ENCODE assay signal across 18 cellular contexts in genomic region chr15:35458176-35458856, GRCh38.
DNase-seq lines count a peak whose midpoint lies in the region; ATAC-seq, FAIRE-seq and TF ChIP-seq lines count a peak whose summit lies in the region.
"Had no signal": no experiment of that assay in that cellular context is flagged by ENCODE, and none has a peak within 500 bp of the region (broad histone marks: within the 10 kb centered on the region; RNA-seq: fewer than 3 reads in every experiment).

No MANE protein-coding gene starts in this region.

- H3K18ac ChIP-seq in IMR-90 (ENCODE audit: low read depth, low read length) = peak overlapping the region; percentile 68; the same call in 1 of the 2 replicates

- H3K4me2 ChIP-seq in IMR-90 (ENCODE audit: low read depth, low read length) = no peak overlapping the region
- H3K4me2 ChIP-seq in astrocyte (ENCODE audit: low read length) = peak overlapping the region; percentile 19
- no peak overlapping the region for H3K4me2 ChIP-seq in PC-9
- H3K4me2 ChIP-seq: BLaER1 treated with 17β-estradiol and CSF1 and Interleukin-3, amounts not matched to agents 10 nM and 100 nM had no signal

- no peak overlapping the region for H2AK5ac ChIP-seq in IMR-90 (ENCODE audit: low read depth, low read length)

- TF ChIP-seq CTCF in IMR-90 (conservative IDR thresholded peaks at IDR 0.05; ENCODE audit: low read depth, low read length) = no peak
- no peak for TF ChIP-seq CTCF in astrocyte (IDR thresholded peaks at IDR 0.05; ENCODE audit: insufficient read depth, low read depth, low read length)
- no peak for TF ChIP-seq CTCF in foreskin keratinocyte (conservative IDR thresholded peaks at IDR 0.05)
- TF ChIP-seq CTCF in PC-9 (conservative IDR thresholded peaks at IDR 0.05) = no peak

- H3K4me1 ChIP-seq in IMR-90 (ENCODE audit: control insufficient read depth, insufficient read depth, low read length) (peaks cover 3% of the 10 kb centered on the region; the same call in 1 of the 2 replicates), astrocyte (ENCODE audit: insufficient read depth, low read length) (no peaks in the 10 kb centered on the region), foreskin keratinocyte (peaks cover 12% of the 10 kb centered on the region), PC-9 (replicated peaks; ENCODE audit: insufficient read depth) (no peaks in the 10 kb centered on the region)
- H3K4me1 ChIP-seq: BLaER1 treated with 17β-estradiol and CSF1 and Interleukin-3, amounts not matched to agents 10 nM and 100 nM had no signal

- no peak for TF ChIP-seq POLR2A in IMR-90 (IDR thresholded peaks at IDR 0.05; ENCODE audit: low read depth, low read length)

- H3K56ac ChIP-seq in IMR-90 (ENCODE audit: extremely low read depth, insufficient read depth, low read length) = no peak overlapping the region

- H3K79me1 ChIP-seq in IMR-90 (ENCODE audit: low read depth in 1 of 2, low read length in 2 of 2) = no peaks in the 10 kb centered on the region

- H2AK9ac ChIP-seq in IMR-90 (replicated peaks; ENCODE audit: low read depth, low read length, poor library complexity) = no peak overlapping the region

- H3K36me3 Mint-ChIP-seq in astrocyte (ENCODE audit: low read depth, unreplicated experiment) = no peaks in the 10 kb centered on the region
- no peaks in the 10 kb centered on the region for H3K36me3 Mint-ChIP-seq in activated CD4-positive, alpha-beta T cell treated with anti-CD3 and anti-CD28 coated beads, Interleukin-2, amount 10 ng/mL, durations not matched to agents 24 days and 14 days (ENCODE audit: low read depth)

- no peak overlapping the region; the same call in 1 of the 2 replicates for H2BK20ac ChIP-seq in IMR-90 (ENCODE audit: low read depth, low read length)

- H3K4me3 Mint-ChIP-seq in astrocyte (ENCODE audit: unreplicated experiment) = no peak overlapping the region
- H3K4me3 Mint-ChIP-seq in activated CD4-positive, alpha-beta T cell treated with anti-CD3 and anti-CD28 coated beads, Interleukin-2, amount 10 ng/mL, durations not matched to agents 24 days and 14 days = no peak overlapping the region

- POLR2A ChIA-PET in IMR-90 (lab: Charles Lee; ENCODE audit: unreplicated experiment) = no interaction called here
- POLR2A ChIA-PET in PC-9 (lab: Charles Lee; ENCODE audit: unreplicated experiment) = interaction anchor here (0.7 kb wide), 1 partner anchor 1653 kb away, joined by 5 read pairs; no protein-coding TSS in a partner anchor

- H3K27me3 ChIP-seq in IMR-90 (ENCODE audit: control insufficient read depth, insufficient read depth, low read length) (no peaks in the 10 kb centered on the region), astrocyte (ENCODE audit: insufficient read depth, low read length) (no peaks in the 10 kb centered on the region), foreskin keratinocyte (no peaks in the 10 kb centered on the region), PC-9 (ENCODE audit: insufficient read depth, low read depth) (no peaks in the 10 kb centered on the region)
- H3K27me3 ChIP-seq: BLaER1 treated with 17β-estradiol and CSF1 and Interleukin-3, amounts not matched to agents 10 nM and 100 nM had no signal

- no peaks in the 10 kb centered on the region for H3K9me2 ChIP-seq in PC-9 (ENCODE audit: insufficient read depth)

- CTCF ChIA-PET in IMR-90 (lab: Yijun Ruan, JAX) (no interaction called here), PC-9 (lab: Charles Lee) (no interaction called here)

- H4K91ac ChIP-seq in IMR-90 (ENCODE audit: insufficient read depth, low read depth, low read length) = no peak overlapping the region

- H3K4ac ChIP-seq in IMR-90 (ENCODE audit: low read depth, low read length) = no peak overlapping the region; the same call in 1 of the 2 replicates

- H3K27me3 Mint-ChIP-seq in astrocyte (ENCODE audit: low read depth, unreplicated experiment) = no peaks in the 10 kb centered on the region
- H3K27me3 Mint-ChIP-seq in activated CD4-positive, alpha-beta T cell treated with anti-CD3 and anti-CD28 coated beads, Interleukin-2, amount 10 ng/mL, durations not matched to agents 24 days and 14 days = no peaks in the 10 kb centered on the region

- H3K23ac ChIP-seq in IMR-90 (ENCODE audit: low read depth, low read length) = no peak overlapping the region

- H3K79me2 ChIP-seq in astrocyte (ENCODE audit: insufficient read depth, low read length) (no peaks in the 10 kb centered on the region), PC-9 (ENCODE audit: low read depth) (no peaks in the 10 kb centered on the region)

- BruUV-seq in IMR-90 (replicated peaks; lab: Mats Ljungman, UMichigan) (no TSS peak), PC-9 (replicated peaks; lab: Mats Ljungman, UMichigan) (no TSS peak)

- in situ Hi-C loops in IMR-90 (cut with MboI; ENCODE audit: low sequenced_read_pairs) = no loop called here

- peak; percentile 49 for FAIRE-seq in astrocyte (lab: Jason Lieb, UNC)
- FAIRE-seq: D721Med, RCC 7860 had no signal

- dilution Hi-C loops in IMR-90 (cut with HindIII; ENCODE audit: low sequenced_read_pairs, unreplicated experiment) = no loop called here

- no peak overlapping the region for H2BK15ac ChIP-seq in IMR-90 (ENCODE audit: low read depth, low read length)

- H4K8ac ChIP-seq in IMR-90 (ENCODE audit: low read depth in 2 of 2, low read length in 2 of 2) = 0 out of 4 replicates have a peak overlapping the region, but pooled peaks of 1 of the 2 experiments have one; percentile 56

- H3K9ac ChIP-seq in IMR-90 (ENCODE audit: low read depth, low read length) = no peak overlapping the region
- H3K9ac ChIP-seq in astrocyte (ENCODE audit: low read length) = no peak overlapping the region
- H3K9ac ChIP-seq: BLaER1 treated with 17β-estradiol and CSF1 and Interleukin-3, amounts not matched to agents 10 nM and 100 nM had no signal

- no peak overlapping the region for H3K27ac Mint-ChIP-seq in astrocyte (ENCODE audit: unreplicated experiment)
- no peak overlapping the region for H3K27ac Mint-ChIP-seq in activated CD4-positive, alpha-beta T cell treated with anti-CD3 and anti-CD28 coated beads, Interleukin-2, amount 10 ng/mL, durations not matched to agents 24 days and 14 days

- H3K4me3 ChIP-seq in IMR-90 (ENCODE audit: insufficient read depth, low read depth, low read length) (no peak overlapping the region), astrocyte (ENCODE audit: insufficient read depth, low read depth, low read length) (no peak overlapping the region), PC-9 (no peak overlapping the region)
- H3K4me3 ChIP-seq: BLaER1 treated with 17β-estradiol and CSF1 and Interleukin-3, amounts not matched to agents 10 nM and 100 nM had no signal

- peak overlapping the region; percentile 39; the same call in 1 of the 2 replicates for H2BK120ac ChIP-seq in IMR-90 (ENCODE audit: low read depth, low read length)

- WGBS in IMR-90 (ENCODE audit: extremely low coverage in 2 of 2, insufficient read length in 1 of 2), 2 experiments = no CpG with 5 or more reads among the region's 7 CpGs

- no peaks in the 10 kb centered on the region for H3F3A ChIP-seq in PC-9 (ENCODE audit: insufficient read depth, low read depth)

- no peak for ATAC-seq in IMR-90 (ENCODE audit: low read depth)
- peak; percentile 73 for ATAC-seq in foreskin keratinocyte

- H3K14ac ChIP-seq in IMR-90 (replicated peaks; ENCODE audit: low read depth, low read length) = peak overlapping the region; percentile 66

- H3K36me3 ChIP-seq in IMR-90 (ENCODE audit: control insufficient read depth, insufficient read depth, low read length) (no peaks in the 10 kb centered on the region), astrocyte (ENCODE audit: insufficient read depth, low read length) (no peaks in the 10 kb centered on the region), PC-9 (ENCODE audit: low read depth) (no peaks in the 10 kb centered on the region)
- H3K36me3 ChIP-seq: BLaER1 treated with 17β-estradiol and CSF1 and Interleukin-3, amounts not matched to agents 10 nM and 100 nM had no signal

- H4K5ac ChIP-seq in IMR-90 (ENCODE audit: low read depth, low read length) = no peak overlapping the region

- no peaks in the 10 kb centered on the region for H3K4me1 Mint-ChIP-seq in astrocyte (ENCODE audit: low read depth, unreplicated experiment)
- no peaks in the 10 kb centered on the region for H3K4me1 Mint-ChIP-seq in activated CD4-positive, alpha-beta T cell treated with anti-CD3 and anti-CD28 coated beads, Interleukin-2, amount 10 ng/mL, durations not matched to agents 24 days and 14 days

- TF ChIP-seq RAD21 in IMR-90 (IDR thresholded peaks at IDR 0.05; ENCODE audit: low read length) = no peak

- no peaks in the 10 kb centered on the region for H3K9me1 ChIP-seq in IMR-90 (ENCODE audit: insufficient read depth, low read length)

- DNase-seq in ELR (ENCODE audit: low read depth) = peak; percentile 71
- peak; percentile 47 for DNase-seq in IMR-90
- no peak for DNase-seq in astrocyte (ENCODE audit: low read depth)
- peak in 1 of 2 donors; percentile 44 for DNase-seq in foreskin keratinocyte
- DNase-seq in NCI-H1105 (lab: John Stamatoyannopoulos, UW) = no peak
- DNase-seq in PC-9 = no peak
- no peak for DNase-seq in activated T-cell treated with anti-CD3 and anti-CD28 coated beads for 4 hours
- DNase-seq in activated CD4-positive, alpha-beta T cell treated with anti-CD3 and anti-CD28 coated beads, Interleukin-2, amount 10 ng/mL, durations not matched to agents 24 days and 14 days = no peak
- DNase-seq: DMS79, H7, Kasumi-1, NCI-H1930, NCI-H526 treated with DMSO at 0.1 percent for 48 hours, SHP77 treated with DMSO at 0.1 percent for 48 hours, T-helper 1 cell had no signal

- no peaks in the 10 kb centered on the region for H3K9me3 Mint-ChIP-seq in astrocyte (ENCODE audit: unreplicated experiment)
- H3K9me3 Mint-ChIP-seq in activated CD4-positive, alpha-beta T cell treated with anti-CD3 and anti-CD28 coated beads, Interleukin-2, amount 10 ng/mL, durations not matched to agents 24 days and 14 days = no peaks in the 10 kb centered on the region

- no peak overlapping the region for H2BK5ac ChIP-seq in IMR-90 (ENCODE audit: low read depth, low read length, poor library complexity, severe bottlenecking)

- H4K20me1 ChIP-seq in IMR-90 (ENCODE audit: insufficient read depth, low read length) (no peaks in the 10 kb centered on the region), astrocyte (ENCODE audit: insufficient read depth, low read length) (no peaks in the 10 kb centered on the region), PC-9 (ENCODE audit: insufficient read depth) (no peaks in the 10 kb centered on the region)
- H4K20me1 ChIP-seq: BLaER1 treated with 17β-estradiol and CSF1 and Interleukin-3, amounts not matched to agents 10 nM and 100 nM had no signal

- intact Hi-C loops in IMR-90 (cut with micrococcal nuclease) (no loop called here), PC-9 (cut with micrococcal nuclease; ENCODE audit: unreplicated experiment) (no loop called here)
- intact Hi-C loops in activated CD4-positive, alpha-beta T cell treated with anti-CD3 and anti-CD28 coated beads, Interleukin-2, amount 10 ng/mL, durations not matched to agents 24 days and 14 days (cut with micrococcal nuclease) = no loop called here

- no peaks in the 10 kb centered on the region for H3K9me3 ChIP-seq in IMR-90 (ENCODE audit: control insufficient read depth, insufficient read depth, low read length)
- no peaks in the 10 kb centered on the region for H3K9me3 ChIP-seq in astrocyte (ENCODE audit: insufficient read depth, low read depth, low read length)
- H3K9me3 ChIP-seq in PC-9 (ENCODE audit: insufficient read depth, low read depth) = no peaks in the 10 kb centered on the region
- H3K9me3 ChIP-seq: BLaER1 treated with 17β-estradiol and CSF1 and Interleukin-3, amounts not matched to agents 10 nM and 100 nM had no signal

- H2AFZ ChIP-seq in IMR-90 (replicated peaks; ENCODE audit: low read length, poor library complexity) = no peak overlapping the region
- no peak overlapping the region for H2AFZ ChIP-seq in astrocyte (ENCODE audit: low read depth, low read length)
- no peak overlapping the region for H2AFZ ChIP-seq in PC-9

- no peak overlapping the region for H3K27ac ChIP-seq in IMR-90 (ENCODE audit: insufficient read depth, low read length)
- no peak overlapping the region for H3K27ac ChIP-seq in astrocyte (ENCODE audit: low read depth, low read length)
- H3K27ac ChIP-seq in foreskin keratinocyte = peak overlapping the region; percentile 25
- no peak overlapping the region for H3K27ac ChIP-seq in PC-9
- H3K27ac ChIP-seq: BLaER1 treated with 17β-estradiol and CSF1 and Interleukin-3, amounts not matched to agents 10 nM and 100 nM had no signal

Comparison
In these comparisons a context has a peak if more than half of its experiments do, and no peak if none do; other contexts are left out.
1. DNase-seq: peak in ELR (single experiment) and IMR-90 (single experiment); none in astrocyte (single experiment), NCI-H1105 (single experiment), PC-9 (0 of 2), activated T-cell treated with anti-CD3 and anti-CD28 coated beads for 4 hours (single experiment) and activated CD4-positive, alpha-beta T cell treated with anti-CD3 and anti-CD28 coated beads, Interleukin-2, amount 10 ng/mL, durations not matched to agents 24 days and 14 days (single experiment).